11 cellular contexts compared by ENCODE assay signal in the genomic region with DNA sequence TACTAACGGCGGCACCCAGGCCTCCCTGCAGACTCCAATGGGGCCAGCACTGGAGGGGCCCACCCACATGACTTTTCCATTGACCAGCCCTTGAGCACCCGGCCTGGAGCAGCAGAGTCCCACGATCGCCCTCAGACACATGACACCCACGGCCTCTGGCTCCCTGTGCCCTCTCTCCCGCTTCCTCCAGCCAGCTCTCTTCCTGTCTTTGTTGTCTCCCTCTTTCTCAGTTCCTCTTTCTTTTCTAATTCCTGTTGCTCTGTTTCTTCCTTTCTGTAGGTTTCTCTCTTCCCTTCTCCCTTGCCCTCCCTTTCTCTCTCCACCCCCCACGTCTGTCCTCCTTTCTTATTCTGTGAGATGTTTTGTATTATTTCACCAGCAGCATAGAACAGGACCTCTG. TPM values are rescaled to one million over a fixed set of nuclear protein-coding genes. Genes with fewer than 3 reads are reported as not detected.
DNase-seq lines count a peak whose midpoint lies in the region; ATAC-seq and TF ChIP-seq lines count a peak whose summit lies in the region.
"Had no signal": no experiment of that assay in that cellular context is flagged by ENCODE, and none has a peak within 500 bp of the region (broad histone marks: within the 10 kb centered on the region; RNA-seq: fewer than 3 reads in every experiment).

No MANE protein-coding gene starts in this region.

- H3K27me3 ChIP-seq in DOHH2 (ENCODE audit: control insufficient read depth, low read length) (no peaks in the 10 kb centered on the region), brain microvascular endothelial cell (replicated peaks) (no peaks in the 10 kb centered on the region)

- H3K4me1 Mint-ChIP-seq in naive thymus-derived CD8-positive, alpha-beta T cell, result peaks cover 0 to 3% (median 1%) of the 10 kb centered on the region in 4 donors

- peak overlapping the region; percentile 56 for H3K4me2 ChIP-seq in DOHH2 (ENCODE audit: low read length)

- no peak overlapping the region for H3K4me3 Mint-ChIP-seq in naive thymus-derived CD8-positive, alpha-beta T cell

- H3K27ac ChIP-seq in DOHH2 (ENCODE audit: low read depth, low read length) (peak overlapping the region; percentile 51), brain microvascular endothelial cell (peak overlapping the region; percentile 84), coronary artery (no peak overlapping the region)

- no peaks in the 10 kb centered on the region; the same call in 1 of the 2 replicates for H3F3A ChIP-seq in DOHH2 (ENCODE audit: control insufficient read depth, insufficient read depth)

- TF ChIP-seq CTCF in DOHH2 (IDR thresholded peaks at IDR 0.05; ENCODE audit: low read depth, low read length, poor library complexity, severe bottlenecking) (no peak), brain microvascular endothelial cell (IDR thresholded peaks at IDR 0.05; ENCODE audit: low read depth, low read length, missing control alignments) (no peak), coronary artery (IDR thresholded peaks at IDR 0.05) (no peak)

- POLR2A ChIA-PET in naive thymus-derived CD8-positive, alpha-beta T cell (lab: Charles Lee), result interaction anchor here (1.3 kb wide), 1 partner anchor 8 kb away, joined by 4 read pairs; no protein-coding TSS in a partner anchor

- no peak for ATAC-seq in naive thymus-derived CD8-positive, alpha-beta T cell
- ATAC-seq in HG03045 (IDR thresholded peaks at IDR 0.05; ENCODE audit: unreplicated experiment), result no peak

- peak overlapping the region in 7 of 10 donors; percentile 13 to 88 (median 41) for H3K27ac Mint-ChIP-seq in naive thymus-derived CD8-positive, alpha-beta T cell

- peaks cover 4 to 49% (median 47%) of the 10 kb centered on the region in 3 donors for H3K36me3 Mint-ChIP-seq in naive thymus-derived CD8-positive, alpha-beta T cell

- H3K9me3 ChIP-seq in DOHH2 (ENCODE audit: control insufficient read depth, insufficient read depth, low read length), result peaks cover 20% of the 10 kb centered on the region

- peaks cover 22% of the 10 kb centered on the region for H3K4me1 ChIP-seq in DOHH2 (ENCODE audit: control insufficient read depth, low read length)

- DNase-seq in MV-4-11 (lab: John Stamatoyannopoulos, UW) (peak; percentile 92), brain microvascular endothelial cell (no peak), DMS 273 (lab: John Stamatoyannopoulos, UW; ENCODE audit: unreplicated experiment) (no peak), DMS53 treated with DMSO at 0.1 percent for 48 hours (lab: John Stamatoyannopoulos, UW; ENCODE audit: unreplicated experiment) (no peak), coronary artery (ENCODE audit: low spot score) (no peak)
- no peak for DNase-seq in naive thymus-derived CD8-positive, alpha-beta T cell
- DNase-seq: activated effector memory CD4-positive, alpha-beta T cell treated with Interleukin-2 at 50 U/mL for 16 hours; DMS153; NCI-H1930 had no signal

- peaks cover 30% of the 10 kb centered on the region for H3K36me3 ChIP-seq in DOHH2 (ENCODE audit: control insufficient read depth, low read length)
- H3K36me3 ChIP-seq in brain microvascular endothelial cell (replicated peaks), result peaks cover 10% of the 10 kb centered on the region

- no peaks in the 10 kb centered on the region for H3K9me2 ChIP-seq in DOHH2 (replicated peaks; ENCODE audit: control insufficient read depth, low read length)

- H3K79me2 ChIP-seq in DOHH2 (ENCODE audit: control insufficient read depth, low read length), result no peaks in the 10 kb centered on the region

- in situ Hi-C loops in brain microvascular endothelial cell (cut with HindIII; ENCODE audit: low pct_ligation_motif_present, low sequenced_read_pairs), result no loop called here

- H3K9me3 Mint-ChIP-seq in naive thymus-derived CD8-positive, alpha-beta T cell, result peaks cover 0 to 23% (median 13%) of the 10 kb centered on the region in 9 donors

- H3K27me3 Mint-ChIP-seq in naive thymus-derived CD8-positive, alpha-beta T cell, result no peaks in the 10 kb centered on the region

- H3K4me3 ChIP-seq in DOHH2 (ENCODE audit: low read length), result peak overlapping the region; percentile 20
- no peak overlapping the region for H3K4me3 ChIP-seq in brain microvascular endothelial cell (ENCODE audit: low read depth, low read length)
- H3K4me3 ChIP-seq in coronary artery, result no peak overlapping the region

- H4K20me1 ChIP-seq in DOHH2 (ENCODE audit: control insufficient read depth, insufficient read depth, low read depth, low read length), result no peaks in the 10 kb centered on the region

RNA-seq across cellular contexts. Expression of a gene that starts 26.1 kb away (rescaled TPM):
- total RNA-seq in naive thymus-derived CD8-positive, alpha-beta T cell, result 1 to 10 TPM; 9.0 to 9.3 TPM
- 1 to 10 TPM; 3.2 to 5.5 (median 3.3) TPM for polyA plus RNA-seq in naive thymus-derived CD8-positive, alpha-beta T cell

RNA-seq across cellular contexts. Expression of a gene that starts 42.1 kb away (rescaled TPM):
- total RNA-seq in naive thymus-derived CD8-positive, alpha-beta T cell, result 1,000 to 10,000 TPM; 2,013 to 2,044 TPM
- polyA plus RNA-seq in naive thymus-derived CD8-positive, alpha-beta T cell, result 1,000 to 10,000 TPM; 1,376 to 1,445 (median 1,413) TPM

Comparison
In these comparisons a context has a peak if more than half of its experiments do, and no peak if none do; other contexts are left out.
1. H3K27ac ChIP-seq: peak in DOHH2 (single experiment) and brain microvascular endothelial cell (single experiment); none in coronary artery (0 of 2).